15 cellular contexts compared by ENCODE assay signal in genomic region chr3:119401502-119402440, GRCh38.
DNase-seq lines count a peak whose midpoint lies in the region; ATAC-seq and TF ChIP-seq lines count a peak whose summit lies in the region.
"Had no signal": no experiment of that assay in that cellular context is flagged by ENCODE, and none has a peak within 500 bp of the region (broad histone marks: within the 10 kb centered on the region; RNA-seq: fewer than 3 reads in every experiment).

No MANE protein-coding gene starts in this region.

- DNase-seq in endothelial cell (ENCODE audit: low spot score), result no peak
- DNase-seq in A172 (ENCODE audit: low spot score), result no peak
- DNase-seq in Right ventricle myocardium superior, result no peak
- DNase-seq in stimulated activated naive CD4-positive, alpha-beta T cell treated with Interleukin-2 at 50 U/mL for 16 hours (lab: John Stamatoyannopoulos, UW), result no peak
- DNase-seq in KG1 (lab: John Stamatoyannopoulos, UW), result no peak
- DNase-seq: activated CD4-positive, alpha-beta T cell treated with anti-CD3 and anti-CD28 coated beads for 1 hour; heart right ventricle; midbrain; NCI-H1694 treated with DMSO at 0.1 percent for 48 hours had no signal

- TF ChIP-seq CTCF in endothelial cell (IDR thresholded peaks at IDR 0.05; ENCODE audit: unreplicated experiment), result no peak

- no peak overlapping the region for H3K27ac Mint-ChIP-seq in endothelial cell (ENCODE audit: unreplicated experiment)
- H3K27ac Mint-ChIP-seq: activated naive CD8-positive, alpha-beta T cell; dendritic cell treated with granulocyte-macrophage colony-stimulating factor and Interleukin-4, amounts not matched to agents 40 ng/mL and 50 ng/mL, for 4 days had no signal

- peaks cover 3% of the 10 kb centered on the region for H3K27me3 Mint-ChIP-seq in endothelial cell (ENCODE audit: unreplicated experiment)
- H3K27me3 Mint-ChIP-seq: activated naive CD8-positive, alpha-beta T cell; dendritic cell treated with granulocyte-macrophage colony-stimulating factor and Interleukin-4, amounts not matched to agents 40 ng/mL and 50 ng/mL, for 4 days had no signal

- intact Hi-C loops in Right ventricle myocardium superior (cut with DNase I), result no loop called here

- no peaks in the 10 kb centered on the region for H3K4me1 Mint-ChIP-seq in endothelial cell (ENCODE audit: unreplicated experiment)

- H3K9me3 Mint-ChIP-seq in endothelial cell (ENCODE audit: unreplicated experiment), result no peaks in the 10 kb centered on the region
- H3K9me3 Mint-ChIP-seq: dendritic cell treated with granulocyte-macrophage colony-stimulating factor and Interleukin-4, amounts not matched to agents 40 ng/mL and 50 ng/mL, for 4 days had no signal

- H3K36me3 Mint-ChIP-seq in endothelial cell (ENCODE audit: low read depth, unreplicated experiment), result peaks cover 58% of the 10 kb centered on the region

- ATAC-seq in GM18520 (IDR thresholded peaks at IDR 0.05; ENCODE audit: unreplicated experiment) (peak; percentile 54), GM21390 (IDR thresholded peaks at IDR 0.05; ENCODE audit: unreplicated experiment) (peak; percentile 71), HG03066 (IDR thresholded peaks at IDR 0.05; ENCODE audit: low read depth, unreplicated experiment) (peak; percentile 47), Right ventricle myocardium superior (ENCODE audit: poor library complexity) (no peak)
- ATAC-seq: heart right ventricle, sciatic nerve had no signal

- H3K4me3 Mint-ChIP-seq in endothelial cell (ENCODE audit: unreplicated experiment), result peak overlapping the region; percentile 56
- H3K4me3 Mint-ChIP-seq: activated naive CD8-positive, alpha-beta T cell; dendritic cell treated with granulocyte-macrophage colony-stimulating factor and Interleukin-4, amounts not matched to agents 40 ng/mL and 50 ng/mL, for 4 days had no signal
